ENCODE assay signal across 32 cellular contexts in the genomic region with DNA sequence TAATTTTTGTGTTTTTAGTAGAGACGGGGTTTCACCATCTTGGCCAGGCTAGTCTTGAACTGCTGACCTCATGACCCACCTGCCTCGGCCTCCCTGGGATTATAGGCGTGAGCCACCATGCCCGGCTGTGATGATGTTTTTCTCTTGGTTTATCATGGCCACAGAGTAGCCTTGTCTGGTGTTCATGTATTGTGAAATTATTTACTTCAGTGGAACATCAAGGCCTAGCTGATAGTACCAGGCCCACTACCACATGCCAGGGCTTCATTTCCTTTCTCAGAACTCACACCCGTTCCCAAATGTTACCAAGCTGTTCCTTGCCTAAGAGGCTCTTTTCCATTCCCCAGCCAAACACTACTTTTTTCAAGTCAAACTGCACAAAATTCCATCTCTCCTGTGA. TPM values are rescaled to one million over a fixed set of nuclear protein-coding genes. Genes with fewer than 3 reads are reported as not detected.
"Had no signal": no experiment of that assay in that cellular context is flagged by ENCODE, and none has a peak within 500 bp of the region (broad histone marks: within the 10 kb centered on the region; RNA-seq: fewer than 3 reads in every experiment).

No MANE protein-coding gene starts in this region.

- H3K4me2 ChIP-seq: neural progenitor cell, smooth muscle cell had no signal

- H3K79me2 ChIP-seq: parathyroid adenoma had no signal

- H3K9me3 ChIP-seq: ovary, psoas muscle, spleen, suprapubic skin, testis, tibial artery, transverse colon, upper lobe of right lung, uterus had no signal

- H3K4me3 Mint-ChIP-seq: naive thymus-derived CD8-positive, alpha-beta T cell; natural killer cell treated with Interleukin-12 subunit alpha and Interleukin-12 subunit beta and Interleukin-15 and Interleukin-18, amount 100 ng/mL, for 72 hours; neural progenitor cell; stimulated activated memory B cell treated with anti-CD40 and anti-IgM and Interleukin-4, amounts not matched to agents 10 μg/mL and 1 μg/mL and 100 μg/mL, for 72 hours; stimulated activated naive CD8-positive, alpha-beta T cell treated with anti-CD3 and anti-CD28 coated beads, Interleukin-15, amount 100 ng/mL, for 72 hours; type B pancreatic cell had no signal

- ATAC-seq: naive thymus-derived CD8-positive, alpha-beta T cell; natural killer cell treated with Interleukin-12 subunit alpha and Interleukin-12 subunit beta and Interleukin-15 and Interleukin-18, amount 100 ng/mL, for 72 hours; psoas muscle; right cardiac atrium; sciatic nerve; stimulated activated memory B cell treated with anti-CD40 and anti-IgM and Interleukin-4, amounts not matched to agents 10 μg/mL and 1 μg/mL and 100 μg/mL, for 72 hours; stimulated activated naive CD8-positive, alpha-beta T cell treated with anti-CD3 and anti-CD28 coated beads, Interleukin-15, amount 100 ng/mL, for 72 hours; stimulated activated naive CD8-positive, alpha-beta T cell treated with anti-CD3 and anti-CD28 coated beads, Interleukin-15, Interleukin-2, amounts not matched to agents 100 U/mL and 50 U/mL, for 24 hours; upper lobe of right lung had no signal

- H3K9ac ChIP-seq: neural progenitor cell, parathyroid adenoma had no signal

- H2AFZ ChIP-seq: neural progenitor cell, parathyroid adenoma had no signal

- H3K27ac Mint-ChIP-seq: naive thymus-derived CD8-positive, alpha-beta T cell; natural killer cell treated with Interleukin-12 subunit alpha and Interleukin-12 subunit beta and Interleukin-15 and Interleukin-18, amount 100 ng/mL, for 72 hours; neural progenitor cell; progenitor cell of endocrine pancreas; stimulated activated naive CD8-positive, alpha-beta T cell treated with anti-CD3 and anti-CD28 coated beads, Interleukin-15, amount 100 ng/mL, for 72 hours; type B pancreatic cell had no signal

- H3K27me3 ChIP-seq: neural progenitor cell, ovary, spleen, suprapubic skin, testis, tibial artery, transverse colon, upper lobe of right lung, uterus had no signal

- H3K9me3 Mint-ChIP-seq: naive thymus-derived CD8-positive, alpha-beta T cell; natural killer cell treated with Interleukin-12 subunit alpha and Interleukin-12 subunit beta and Interleukin-15 and Interleukin-18, amount 100 ng/mL, for 72 hours; neural progenitor cell; stimulated activated memory B cell treated with anti-CD40 and anti-IgM and Interleukin-4, amounts not matched to agents 10 μg/mL and 1 μg/mL and 100 μg/mL, for 72 hours; stimulated activated naive CD8-positive, alpha-beta T cell treated with anti-CD3 and anti-CD28 coated beads, Interleukin-15, amount 100 ng/mL, for 72 hours; type B pancreatic cell had no signal

- H3K36me3 Mint-ChIP-seq: naive thymus-derived CD8-positive, alpha-beta T cell; natural killer cell treated with Interleukin-12 subunit alpha and Interleukin-12 subunit beta and Interleukin-15 and Interleukin-18, amount 100 ng/mL, for 72 hours; neural progenitor cell; stimulated activated memory B cell treated with anti-CD40 and anti-IgM and Interleukin-4, amounts not matched to agents 10 μg/mL and 1 μg/mL and 100 μg/mL, for 72 hours; type B pancreatic cell had no signal

- H3K4me1 Mint-ChIP-seq: neural progenitor cell; stimulated activated memory B cell treated with anti-CD40 and anti-IgM and Interleukin-4, amounts not matched to agents 10 μg/mL and 1 μg/mL and 100 μg/mL, for 72 hours had no signal

- H3K4me1 ChIP-seq: neural progenitor cell, parathyroid adenoma, testis, uterus had no signal

- H3K27ac ChIP-seq: neural progenitor cell, ovary, parathyroid adenoma, psoas muscle, skin epidermis, spleen, suprapubic skin, testis, tibial artery, transverse colon, upper lobe of right lung, uterus had no signal

- DNase-seq: naive thymus-derived CD8-positive, alpha-beta T cell; occipital lobe; ovary; posterior cingulate gyrus; psoas muscle; right cardiac atrium; spleen; stimulated activated CD4-positive, alpha-beta T cell treated with anti-CD3 and anti-CD28 coated beads, Interleukin-12 subunit alpha, Interleukin-12 subunit beta, amount 100 ng/mL, for 4 hours; stimulated activated CD4-positive, alpha-beta T cell treated with anti-CD3 and anti-CD28 coated beads, Interleukin-1b, Interleukin-23, amount 100 ng/mL, for 48 hours; stimulated activated CD4-positive, alpha-beta T cell treated with anti-CD3 and anti-CD28 coated beads, Interleukin-4, amount 100 ng/mL, for 1 hour; stimulated activated CD4-positive, alpha-beta T cell treated with anti-CD3 and anti-CD28 coated beads, Interleukin-4, amount 100 ng/mL, for 4 hours; stimulated activated CD8-positive, alpha-beta memory T cell treated with anti-CD3 and anti-CD28 coated beads, Interleukin-4, amount 100 ng/mL, for 48 hours; stimulated activated naive CD4-positive, alpha-beta T cell; stimulated activated naive CD8-positive, alpha-beta T cell treated with anti-CD3 and anti-CD28 coated beads, Interleukin-15, amount 100 ng/mL, for 72 hours; stimulated activated naive CD8-positive, alpha-beta T cell treated with anti-CD3 and anti-CD28 coated beads, Interleukin-15, Interleukin-2, amounts not matched to agents 100 U/mL and 50 U/mL, for 24 hours; substantia nigra; testis; tibial artery; transverse colon; upper lobe of right lung; uterus had no signal

- H3K27me3 Mint-ChIP-seq: naive thymus-derived CD8-positive, alpha-beta T cell; progenitor cell of endocrine pancreas; stimulated activated memory B cell treated with anti-CD40 and anti-IgM and Interleukin-4, amounts not matched to agents 10 μg/mL and 1 μg/mL and 100 μg/mL, for 72 hours; stimulated activated naive CD8-positive, alpha-beta T cell treated with anti-CD3 and anti-CD28 coated beads, Interleukin-15, amount 100 ng/mL, for 72 hours; type B pancreatic cell had no signal

- H3K36me3 ChIP-seq: neural progenitor cell, ovary, spleen, suprapubic skin, tibial artery, transverse colon, upper lobe of right lung, uterus had no signal

- H3K4me3 ChIP-seq: neural progenitor cell, ovary, psoas muscle, skin epidermis, smooth muscle cell, spleen, suprapubic skin, testis, tibial artery, transverse colon, upper lobe of right lung, uterus had no signal

RNA-seq across cellular contexts. Expression of gene PACSIN3, which starts 22.4 kb away (rescaled TPM):
- polyA plus RNA-seq: neural cell had no signal
